ENCODE assay signal across 14 cellular contexts in the genomic region with DNA sequence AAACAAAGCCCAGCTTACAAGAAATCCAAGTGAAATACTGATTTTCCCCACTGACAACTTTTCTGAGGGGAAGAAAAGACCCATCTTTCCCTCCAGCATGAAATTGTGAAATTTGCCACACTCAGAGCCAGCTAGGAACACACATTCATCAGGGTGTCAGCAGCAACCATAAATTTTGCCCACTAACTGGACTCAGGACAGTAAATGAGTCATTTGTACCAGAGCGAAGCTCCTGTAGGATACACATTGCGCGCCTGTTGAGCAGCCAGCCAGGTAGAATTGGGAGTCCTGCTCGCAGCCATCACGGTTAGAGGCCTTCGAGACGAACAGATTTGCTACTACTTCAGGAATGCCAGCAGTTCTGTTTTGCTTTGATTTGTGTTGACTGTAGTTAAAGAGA.
DNase-seq lines count a peak whose midpoint lies in the region; ATAC-seq and TF ChIP-seq lines count a peak whose summit lies in the region.
"Had no signal": no experiment of that assay in that cellular context is flagged by ENCODE, and none has a peak within 500 bp of the region (broad histone marks: within the 10 kb centered on the region; RNA-seq: fewer than 3 reads in every experiment).

No MANE protein-coding gene starts in this region.

- H3K27ac Mint-ChIP-seq in nephron = peak overlapping the region; percentile 13 to 56 (median 51)
- no peak overlapping the region for H3K27ac Mint-ChIP-seq in natural killer cell treated with Interleukin-12 subunit alpha and Interleukin-12 subunit beta and Interleukin-15 and Interleukin-18, amount 100 ng/mL, for 72 hours
- H3K27ac Mint-ChIP-seq: activated naive CD8-positive, alpha-beta T cell; memory B cell had no signal

- no peaks in the 10 kb centered on the region for H3K27me3 Mint-ChIP-seq in nephron (ENCODE audit: low read depth)
- peaks cover 8 to 38% of the 10 kb centered on the region in 2 donors for H3K27me3 Mint-ChIP-seq in natural killer cell treated with Interleukin-12 subunit alpha and Interleukin-12 subunit beta and Interleukin-15 and Interleukin-18, amount 100 ng/mL, for 72 hours

- no peak overlapping the region for H3K4me3 Mint-ChIP-seq in nephron
- H3K4me3 Mint-ChIP-seq in natural killer cell treated with Interleukin-12 subunit alpha and Interleukin-12 subunit beta and Interleukin-15 and Interleukin-18, amount 100 ng/mL, for 72 hours = no peak overlapping the region
- H3K4me3 Mint-ChIP-seq: activated naive CD8-positive, alpha-beta T cell; memory B cell had no signal

- peak overlapping the region; percentile 84 for H3K27ac ChIP-seq in epithelial cell of prostate
- H3K27ac ChIP-seq: dorsolateral prefrontal cortex had no signal

- peaks cover 29% of the 10 kb centered on the region for H3K4me1 Mint-ChIP-seq in nephron
- H3K4me1 Mint-ChIP-seq in natural killer cell treated with Interleukin-12 subunit alpha and Interleukin-12 subunit beta and Interleukin-15 and Interleukin-18, amount 100 ng/mL, for 72 hours (ENCODE audit: low read depth in 2 of 2) = no peaks in the 10 kb centered on the region
- H3K4me1 Mint-ChIP-seq: memory B cell had no signal

- ATAC-seq in natural killer cell treated with Interleukin-12 subunit alpha and Interleukin-12 subunit beta and Interleukin-15 and Interleukin-18, amount 100 ng/mL, for 72 hours = no peak
- no peak for ATAC-seq in GM19463 (IDR thresholded peaks at IDR 0.05; ENCODE audit: unreplicated experiment)
- ATAC-seq in GM18909 (IDR thresholded peaks at IDR 0.05; ENCODE audit: poor library complexity, unreplicated experiment) = no peak

- peaks cover 56% of the 10 kb centered on the region for H3K36me3 Mint-ChIP-seq in nephron (ENCODE audit: low read depth)
- no peaks in the 10 kb centered on the region for H3K36me3 Mint-ChIP-seq in natural killer cell treated with Interleukin-12 subunit alpha and Interleukin-12 subunit beta and Interleukin-15 and Interleukin-18, amount 100 ng/mL, for 72 hours
- H3K36me3 Mint-ChIP-seq: activated naive CD8-positive, alpha-beta T cell; memory B cell had no signal

- H3K9me3 Mint-ChIP-seq in nephron = no peaks in the 10 kb centered on the region
- no peaks in the 10 kb centered on the region for H3K9me3 Mint-ChIP-seq in natural killer cell treated with Interleukin-12 subunit alpha and Interleukin-12 subunit beta and Interleukin-15 and Interleukin-18, amount 100 ng/mL, for 72 hours
- H3K9me3 Mint-ChIP-seq: memory B cell had no signal

- no peak for TF ChIP-seq CTCF in nephron (IDR thresholded peaks at IDR 0.05; ENCODE audit: unreplicated experiment in 3 of 3)

- DNase-seq in A172 (ENCODE audit: low spot score) = peak; percentile 83
- peak; percentile 70 for DNase-seq in NCI-H226
- no peak for DNase-seq in epithelial cell of prostate (ENCODE audit: low read depth, low spot score)
- DNase-seq in natural killer cell treated with Interleukin-12 subunit alpha and Interleukin-12 subunit beta and Interleukin-15 and Interleukin-18, amount 100 ng/mL, for 72 hours (ENCODE audit: low spot score) = no peak
- DNase-seq in 8988T = no peak
- DNase-seq: activated CD8-positive, alpha-beta memory T cell treated with anti-CD3 and anti-CD28 coated beads for 24 hours; DMS53; dorsolateral prefrontal cortex; NCI-H2029 treated with DMSO at 0.1 percent for 48 hours had no signal

Comparison
In these comparisons a context has a peak if more than half of its experiments do, and no peak if none do; other contexts are left out.
1. DNase-seq: peak in A172 (single experiment) and NCI-H226 (single experiment); none in epithelial cell of prostate (single experiment), natural killer cell treated with Interleukin-12 subunit alpha and Interleukin-12 subunit beta and Interleukin-15 and Interleukin-18, amount 100 ng/mL, for 72 hours (single experiment) and 8988T (single experiment).
2. H3K27ac Mint-ChIP-seq: peak in nephron (3 of 3); none in natural killer cell treated with Interleukin-12 subunit alpha and Interleukin-12 subunit beta and Interleukin-15 and Interleukin-18, amount 100 ng/mL, for 72 hours (0 of 2).